In the genomic region with DNA sequence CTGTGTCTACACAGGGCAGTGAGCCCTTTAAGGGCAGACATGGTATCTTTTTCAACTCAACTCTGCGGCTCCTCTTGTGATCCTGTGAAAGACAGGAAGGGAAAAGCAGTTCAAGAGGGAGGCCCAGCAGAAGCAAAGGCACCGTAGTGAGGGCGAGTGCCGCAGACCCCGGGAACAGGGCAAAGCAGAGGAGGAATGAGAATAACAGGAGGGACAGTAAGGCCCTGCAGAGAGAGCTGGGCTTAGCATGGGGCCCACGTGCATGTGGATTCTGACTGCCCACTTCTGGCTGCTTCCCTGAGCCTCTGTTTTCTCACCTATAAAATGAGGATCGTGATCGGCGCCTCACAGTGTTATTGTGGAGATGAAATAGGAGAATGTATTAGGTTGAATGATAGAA, we compare ENCODE assay signal across 22 cellular contexts.
"Had no signal": no experiment of that assay in that cellular context is flagged by ENCODE, and none has a peak within 500 bp of the region (broad histone marks: within the 10 kb centered on the region; RNA-seq: fewer than 3 reads in every experiment).

No MANE protein-coding gene starts in this region.

- H3K4me3 Mint-ChIP-seq: activated B cell treated with CpG ODN at 0.5 μM for 24 hours; activated CD4-positive, alpha-beta T cell treated with anti-CD3 and anti-CD28 coated beads for 36 hours; activated naive CD4-positive, alpha-beta T cell treated with anti-CD3 and anti-CD28 coated beads for 36 hours; activated naive CD8-positive, alpha-beta T cell treated with anti-CD3 and anti-CD28 coated beads, Interleukin-2, amount 10 ng/mL, durations not matched to agents 7 days and 5 days; central memory CD8-positive, alpha-beta T cell; stimulated activated naive CD8-positive, alpha-beta T cell treated with anti-CD3 and anti-CD28 coated beads, Interleukin-15, Interleukin-2, amounts not matched to agents 100 ng/mL and 50 ng/mL, for 24 hours; T-helper 1 cell treated with Interleukin-12 subunit alpha and Interleukin-12 subunit beta and Interleukin-4 antibody, amounts not matched to agents 30 μg/mL and 1 μg/mL, for 36 hours had no signal

- DNase-seq: activated B cell treated with CpG ODN at 0.5 μM for 24 hours; activated CD4-positive, alpha-beta T cell treated with anti-CD3 and anti-CD28 coated beads for 36 hours; activated CD4-positive, alpha-beta T cell treated with anti-CD3 and anti-CD28 coated beads, Interleukin-2, amount 50 U/mL, for 4 hours; activated naive CD4-positive, alpha-beta T cell treated with anti-CD3 and anti-CD28 coated beads for 36 hours; activated naive CD8-positive, alpha-beta T cell treated with anti-CD3 and anti-CD28 coated beads, Interleukin-2, amount 10 ng/mL, durations not matched to agents 7 days and 5 days; activated T-cell treated with anti-CD3 and anti-CD28 coated beads, Interleukin-2, amount 50 U/mL, for 48 hours; amniotic stem cell; esophagus squamous epithelium; gastrocnemius medialis; hypothalamus; occipital lobe; right cardiac atrium; stimulated activated CD4-positive, alpha-beta T cell treated with anti-CD3 and anti-CD28 coated beads, Interleukin-12 subunit alpha, Interleukin-12 subunit beta, amount 100 ng/mL, for 4 hours; substantia nigra; T1000; thyroid gland had no signal

- H3K27me3 ChIP-seq: thyroid gland had no signal

- H3K4me1 Mint-ChIP-seq: activated B cell treated with CpG ODN at 0.5 μM for 24 hours; activated CD4-positive, alpha-beta T cell treated with anti-CD3 and anti-CD28 coated beads for 36 hours; activated naive CD8-positive, alpha-beta T cell treated with anti-CD3 and anti-CD28 coated beads, Interleukin-2, amount 10 ng/mL, durations not matched to agents 7 days and 5 days; central memory CD8-positive, alpha-beta T cell had no signal

- H3K27ac ChIP-seq: breast epithelium, coronary artery, esophagus squamous epithelium, gastrocnemius medialis, prostate gland, thyroid gland had no signal

- H3K4me1 ChIP-seq: breast epithelium, esophagus squamous epithelium, gastrocnemius medialis, prostate gland, thyroid gland had no signal

- H3K36me3 Mint-ChIP-seq: activated naive CD8-positive, alpha-beta T cell treated with anti-CD3 and anti-CD28 coated beads, Interleukin-2, amount 10 ng/mL, durations not matched to agents 7 days and 5 days had no signal

- H3K9me3 Mint-ChIP-seq: activated naive CD4-positive, alpha-beta T cell treated with anti-CD3 and anti-CD28 coated beads for 36 hours; activated naive CD8-positive, alpha-beta T cell treated with anti-CD3 and anti-CD28 coated beads, Interleukin-2, amount 10 ng/mL, durations not matched to agents 7 days and 5 days; central memory CD8-positive, alpha-beta T cell; stimulated activated naive CD8-positive, alpha-beta T cell treated with anti-CD3 and anti-CD28 coated beads, Interleukin-15, Interleukin-2, amounts not matched to agents 100 ng/mL and 50 ng/mL, for 24 hours; T-helper 1 cell treated with Interleukin-12 subunit alpha and Interleukin-12 subunit beta and Interleukin-4 antibody, amounts not matched to agents 30 μg/mL and 1 μg/mL, for 36 hours had no signal

- ATAC-seq: activated CD4-positive, alpha-beta T cell treated with anti-CD3 and anti-CD28 coated beads for 36 hours; gastrocnemius medialis; right cardiac atrium had no signal

- H3K9me3 ChIP-seq: breast epithelium, esophagus squamous epithelium, gastrocnemius medialis, prostate gland, thyroid gland had no signal

- H3K27ac Mint-ChIP-seq: activated B cell treated with CpG ODN at 0.5 μM for 24 hours; activated CD4-positive, alpha-beta T cell treated with anti-CD3 and anti-CD28 coated beads for 36 hours; activated naive CD4-positive, alpha-beta T cell treated with anti-CD3 and anti-CD28 coated beads for 36 hours; activated naive CD8-positive, alpha-beta T cell treated with anti-CD3 and anti-CD28 coated beads, Interleukin-2, amount 10 ng/mL, durations not matched to agents 7 days and 5 days; stimulated activated naive CD8-positive, alpha-beta T cell treated with anti-CD3 and anti-CD28 coated beads, Interleukin-15, Interleukin-2, amounts not matched to agents 100 ng/mL and 50 ng/mL, for 24 hours; T-helper 1 cell treated with Interleukin-12 subunit alpha and Interleukin-12 subunit beta and Interleukin-4 antibody, amounts not matched to agents 30 μg/mL and 1 μg/mL, for 36 hours had no signal

- H3K4me3 ChIP-seq: breast epithelium, coronary artery, esophagus squamous epithelium, gastrocnemius medialis, prostate gland, thyroid gland had no signal

- H3K36me3 ChIP-seq: breast epithelium, esophagus squamous epithelium, gastrocnemius medialis, prostate gland, thyroid gland had no signal
